In the genomic region with DNA sequence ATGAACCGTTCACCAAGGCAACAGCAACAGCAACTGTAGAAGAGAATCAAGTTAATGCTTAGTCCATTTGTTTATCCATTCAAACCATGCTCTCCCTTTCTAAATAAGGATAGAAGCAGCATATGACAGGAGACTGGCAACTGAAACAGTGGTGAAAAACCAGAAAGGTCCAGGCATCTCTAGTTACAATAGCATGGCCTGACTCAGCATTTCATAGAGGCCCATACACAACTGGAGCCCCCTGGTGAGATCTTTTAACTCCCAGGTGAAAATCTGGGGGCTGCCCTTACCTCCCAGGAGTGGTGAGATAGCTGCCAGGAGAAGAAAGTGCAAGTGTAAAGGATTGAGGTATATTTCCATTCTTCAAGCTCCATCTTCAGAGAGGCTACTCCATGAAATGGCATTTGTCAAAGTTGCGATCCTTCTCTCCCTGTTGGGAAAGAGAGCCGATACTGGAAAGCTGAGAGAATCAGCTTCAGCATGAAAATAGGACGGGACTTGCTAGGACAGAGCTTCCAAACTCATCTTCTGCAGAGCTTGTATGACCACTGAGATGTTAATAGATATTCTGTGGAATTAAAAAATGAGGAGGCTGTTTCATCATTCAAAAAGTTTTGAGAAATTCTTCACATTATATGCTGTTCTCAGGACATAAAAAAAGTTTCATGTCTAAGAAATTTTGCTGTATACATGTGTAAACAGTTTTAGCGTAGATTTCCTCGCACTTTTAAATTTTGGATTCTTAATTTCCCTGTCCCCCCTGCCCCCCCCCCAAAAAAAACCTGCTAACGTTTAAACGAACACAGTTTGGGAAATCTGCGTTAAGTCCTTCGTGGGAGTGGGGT, we compare ENCODE assay signal across 1 cellular context.
TF ChIP-seq lines count a peak whose summit lies in the region.

No MANE protein-coding gene starts in this region.

TF ChIP-seq in WTC11, 78 proteins besides CTCF, POLR2A, EP300 and RAD21 (continued from another document):
- TF ChIP-seq, protein P1, sequence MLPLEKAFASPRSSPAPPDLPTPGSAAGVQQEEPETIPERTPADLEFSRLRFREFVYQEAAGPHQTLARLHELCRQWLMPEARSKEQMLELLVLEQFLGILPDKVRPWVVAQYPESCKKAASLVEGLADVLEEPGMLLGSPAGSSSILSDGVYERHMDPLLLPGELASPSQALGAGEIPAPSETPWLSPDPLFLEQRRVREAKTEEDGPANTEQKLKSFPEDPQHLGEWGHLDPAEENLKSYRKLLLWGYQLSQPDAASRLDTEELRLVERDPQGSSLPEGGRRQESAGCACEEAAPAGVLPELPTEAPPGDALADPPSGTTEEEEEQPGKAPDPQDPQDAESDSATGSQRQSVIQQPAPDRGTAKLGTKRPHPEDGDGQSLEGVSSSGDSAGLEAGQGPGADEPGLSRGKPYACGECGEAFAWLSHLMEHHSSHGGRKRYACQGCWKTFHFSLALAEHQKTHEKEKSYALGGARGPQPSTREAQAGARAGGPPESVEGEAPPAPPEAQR (CRISPR knock-in tag; IDR thresholded peaks at IDR 0.05) = no peak
- no peak for TF ChIP-seq TCF7 (CRISPR knock-in tag; IDR thresholded peaks at IDR 0.05; ENCODE audit: low read depth)
